Comparison of ENCODE assay signal across 1 cellular context in genomic region chr6:140579918-140580317, GRCh38.
TF ChIP-seq lines count a peak whose summit lies in the region.

No MANE protein-coding gene starts in this region.

TF ChIP-seq in WTC11, 78 proteins besides CTCF, POLR2A, EP300 and RAD21 (continued from another document):
- no peak for TF ChIP-seq CDX4 (CRISPR knock-in tag; IDR thresholded peaks at IDR 0.05; ENCODE audit: borderline replicate concordance)
- TF ChIP-seq ZNF317 (CRISPR knock-in tag; IDR thresholded peaks at IDR 0.05; ENCODE audit: borderline replicate concordance, low read depth) = no peak
- TF ChIP-seq ZMAT4 (CRISPR knock-in tag; IDR thresholded peaks at IDR 0.05) = no peak
- TF ChIP-seq NFYB (CRISPR knock-in tag; conservative IDR thresholded peaks at IDR 0.05; ENCODE audit: low read depth) = no peak
